In genomic region chr12:85280984-85281946, GRCh38 we compare ENCODE assay signal across 9 cellular contexts. TPM values are rescaled to one million over a fixed set of nuclear protein-coding genes. Genes with fewer than 3 reads are reported as not detected.
A peak's percentile ranks its signal among the peaks of the same experiment; 100 is the strongest.
DNase-seq lines count a peak whose midpoint lies in the region; ATAC-seq and TF ChIP-seq lines count a peak whose summit lies in the region.
"Had no signal": no experiment of that assay in that cellular context is flagged by ENCODE, and none has a peak within 500 bp of the region (broad histone marks: within the 10 kb centered on the region; RNA-seq: fewer than 3 reads in every experiment).

No MANE protein-coding gene starts in this region.

- H3K27ac Mint-ChIP-seq in activated CD4-positive, alpha-beta T cell treated with anti-CD3 and anti-CD28 coated beads, Interleukin-2, amount 10 ng/mL, durations not matched to agents 24 days and 14 days: no peak overlapping the region
- peak overlapping the region; percentile 99 for H3K27ac Mint-ChIP-seq in WTC11

- no peaks in the 10 kb centered on the region for H3K36me3 Mint-ChIP-seq in activated CD4-positive, alpha-beta T cell treated with anti-CD3 and anti-CD28 coated beads, Interleukin-2, amount 10 ng/mL, durations not matched to agents 24 days and 14 days (ENCODE audit: low read depth)
- no peaks in the 10 kb centered on the region for H3K36me3 Mint-ChIP-seq in WTC11

- 7 to 9% (median 7%) methylated on average over 21 of the region's 21 CpGs for WGBS in spleen, 5 donors

- H3K4me3 ChIP-seq in iPS-15b (ENCODE audit: low read depth, low read length) (peak overlapping the region; percentile 88), spleen (peak overlapping the region in 6 of 8 donors; percentile 18 to 64 (median 30))

- H3K27ac ChIP-seq in spleen: no peak overlapping the region
- H3K27ac ChIP-seq: parathyroid adenoma had no signal

- no peak overlapping the region for H3K9ac ChIP-seq in iPS-15b (ENCODE audit: low read depth, low read length)
- H3K9ac ChIP-seq: parathyroid adenoma had no signal

- TF ChIP-seq POLR2A in spleen (IDR thresholded peaks at IDR 0.05): no peak

- intact Hi-C loops in activated CD4-positive, alpha-beta T cell treated with anti-CD3 and anti-CD28 coated beads, Interleukin-2, amount 10 ng/mL, durations not matched to agents 24 days and 14 days (cut with micrococcal nuclease): no loop called here
- intact Hi-C loops in spleen (cut with DNase I; ENCODE audit: low total_unique reads): no loop called here

- H3K36me3 ChIP-seq in iPS-15b (ENCODE audit: control insufficient read depth, insufficient read depth, low read length) (no peaks in the 10 kb centered on the region), spleen (no peaks in the 10 kb centered on the region)

- H3K4me1 ChIP-seq in iPS-15b (ENCODE audit: control insufficient read depth, insufficient read depth, low read length) (no peaks in the 10 kb centered on the region), spleen (peaks cover 0 to 26% (median 21%) of the 10 kb centered on the region in 6 donors)
- H3K4me1 ChIP-seq: parathyroid adenoma had no signal

- H3K9me3 ChIP-seq in iPS-15b (ENCODE audit: control insufficient read depth, insufficient read depth, low read length): no peaks in the 10 kb centered on the region
- H3K9me3 ChIP-seq in spleen: peaks cover 0 to 7% (median 0%) of the 10 kb centered on the region in 8 donors

- POLR2A ChIA-PET in WTC11 (lab: Charles Lee): no interaction called here

- peaks cover 7% of the 10 kb centered on the region for H3K9me3 Mint-ChIP-seq in activated CD4-positive, alpha-beta T cell treated with anti-CD3 and anti-CD28 coated beads, Interleukin-2, amount 10 ng/mL, durations not matched to agents 24 days and 14 days
- no peaks in the 10 kb centered on the region for H3K9me3 Mint-ChIP-seq in WTC11

- H3K4me3 Mint-ChIP-seq in activated CD4-positive, alpha-beta T cell treated with anti-CD3 and anti-CD28 coated beads, Interleukin-2, amount 10 ng/mL, durations not matched to agents 24 days and 14 days: peak overlapping the region; percentile 77
- peak overlapping the region; percentile 98 for H3K4me3 Mint-ChIP-seq in WTC11

- peaks cover 10% of the 10 kb centered on the region for H3K4me1 Mint-ChIP-seq in activated CD4-positive, alpha-beta T cell treated with anti-CD3 and anti-CD28 coated beads, Interleukin-2, amount 10 ng/mL, durations not matched to agents 24 days and 14 days
- peaks cover 28% of the 10 kb centered on the region for H3K4me1 Mint-ChIP-seq in WTC11

- ATAC-seq in WTC11 (no peak), HG02970 (IDR thresholded peaks at IDR 0.05; ENCODE audit: low FRiP score, unreplicated experiment) (no peak), GM19324 (IDR thresholded peaks at IDR 0.05; ENCODE audit: low FRiP score, unreplicated experiment) (no peak)

- CTCF ChIA-PET in WTC11 (lab: Charles Lee): interaction anchor here (0.9 to 1.0 kb wide), 2 partner anchors 43 to 204 kb away, joined by 3 read pairs; no protein-coding TSS in a partner anchor

- H3K27me3 ChIP-seq in iPS-15b (ENCODE audit: control insufficient read depth, insufficient read depth, low read length): peaks cover 32% of the 10 kb centered on the region
- peaks cover 5 to 99% (median 81%) of the 10 kb centered on the region in 7 donors for H3K27me3 ChIP-seq in spleen (replicated peaks in 1 of 7)

- no peak for DNase-seq in activated CD4-positive, alpha-beta T cell treated with anti-CD3 and anti-CD28 coated beads, Interleukin-2, amount 10 ng/mL, durations not matched to agents 24 days and 14 days
- no peak for DNase-seq in activated CD4-positive, alpha-beta T cell treated with anti-CD3 and anti-CD28 coated beads, Interleukin-2, amount 50 U/mL, for 1 hour
- no peak for DNase-seq in WTC11 (ENCODE audit: low spot score)
- DNase-seq in spleen: no peak
- DNase-seq in NK-92 treated with Interleukin-12 subunit alpha and Interleukin-12 subunit beta, amount 100 ng/mL, for 24 hours (lab: John Stamatoyannopoulos, UW): no peak

- no peak for TF ChIP-seq CTCF in WTC11 (IDR thresholded peaks at IDR 0.05)
- TF ChIP-seq CTCF in spleen (IDR thresholded peaks at IDR 0.05 in 8 of 11, conservative IDR thresholded peaks at IDR 0.05 in 3 of 11): no peak

- H3K27me3 Mint-ChIP-seq in activated CD4-positive, alpha-beta T cell treated with anti-CD3 and anti-CD28 coated beads, Interleukin-2, amount 10 ng/mL, durations not matched to agents 24 days and 14 days: peaks cover 50% of the 10 kb centered on the region
- peaks cover 57% of the 10 kb centered on the region for H3K27me3 Mint-ChIP-seq in WTC11 (ENCODE audit: low read depth)

TF ChIP-seq in WTC11, 78 proteins besides CTCF, POLR2A, EP300 and RAD21:
- TF ChIP-seq ESRRA (CRISPR knock-in tag; IDR thresholded peaks at IDR 0.05; ENCODE audit: borderline replicate concordance): no peak
TF ChIP-seq in WTC11: peak in this region for 0.

RNA-seq across cellular contexts. Expression of gene ALX1, which starts 1.2 kb away (rescaled TPM):
- not detected in 2 replicates for total RNA-seq in activated CD4-positive, alpha-beta T cell treated with anti-CD3 and anti-CD28 coated beads, Interleukin-2, amount 10 ng/mL, durations not matched to agents 24 days and 14 days
- total RNA-seq in WTC11 (2021) (0.25 to 0.78 TPM (median 0.74 TPM) in 3 replicates), spleen (not detected)
- not detected for polyA plus RNA-seq in spleen
